ENCODE assay signal across 19 cellular contexts in the genomic region with DNA sequence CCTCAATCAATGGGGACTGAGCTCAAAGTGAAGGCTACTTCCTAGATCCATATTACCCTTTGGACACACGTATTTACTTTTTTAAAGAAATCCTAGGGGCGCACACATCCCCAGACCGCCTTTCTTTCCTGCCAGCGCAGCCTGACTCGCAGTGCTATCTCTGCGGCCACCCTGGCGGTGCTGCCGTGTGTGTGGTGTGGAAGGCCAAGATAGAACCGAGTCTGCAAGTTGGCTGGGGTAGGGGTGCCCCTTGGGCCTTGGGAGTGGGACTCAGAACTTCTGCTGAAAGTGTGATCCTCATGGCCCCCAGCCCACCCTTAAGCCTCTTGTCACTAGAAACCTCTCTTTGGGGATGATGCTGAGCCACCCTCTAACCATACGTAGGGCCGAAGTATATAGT.
DNase-seq lines count a peak whose midpoint lies in the region; ATAC-seq and TF ChIP-seq lines count a peak whose summit lies in the region.
"Had no signal": no experiment of that assay in that cellular context is flagged by ENCODE, and none has a peak within 500 bp of the region (broad histone marks: within the 10 kb centered on the region; RNA-seq: fewer than 3 reads in every experiment).

No MANE protein-coding gene starts in this region.

- H3K27me3 Mint-ChIP-seq in chondrocyte (ENCODE audit: low read depth) = peaks cover 3% of the 10 kb centered on the region
- H3K27me3 Mint-ChIP-seq in progenitor cell of endocrine pancreas = peaks cover 30% of the 10 kb centered on the region
- H3K27me3 Mint-ChIP-seq: B cell had no signal

- no peaks in the 10 kb centered on the region for H3K9me3 ChIP-seq in right cardiac atrium (ENCODE audit: control insufficient read depth, low read length)
- no peaks in the 10 kb centered on the region for H3K9me3 ChIP-seq in right atrium auricular region
- H3K9me3 ChIP-seq: BLaER1 had no signal

- H3K4me3 ChIP-seq in right cardiac atrium (ENCODE audit: low read length) = no peak overlapping the region
- no peak overlapping the region for H3K4me3 ChIP-seq in right atrium auricular region
- H3K4me3 ChIP-seq: BLaER1, GM23338 had no signal

- H3K36me3 Mint-ChIP-seq in chondrocyte (ENCODE audit: low read depth) = no peaks in the 10 kb centered on the region
- H3K36me3 Mint-ChIP-seq in progenitor cell of endocrine pancreas (ENCODE audit: insufficient read depth) = no peaks in the 10 kb centered on the region
- H3K36me3 Mint-ChIP-seq: CD4-positive, CD25-positive, alpha-beta regulatory T cell; CD8-positive, alpha-beta T cell had no signal

- no peak for ATAC-seq in right cardiac atrium
- no peak for ATAC-seq in HG02798 (IDR thresholded peaks at IDR 0.05; ENCODE audit: poor library complexity, unreplicated experiment)
- ATAC-seq: CD8-positive, alpha-beta T cell; GM23338; HCT116 had no signal

- H3K4me1 Mint-ChIP-seq in chondrocyte (ENCODE audit: low read depth) (peaks cover 16% of the 10 kb centered on the region), progenitor cell of endocrine pancreas (ENCODE audit: low read depth) (peaks cover 14% of the 10 kb centered on the region)

- H3K27ac Mint-ChIP-seq in chondrocyte (ENCODE audit: unreplicated experiment) = no peak overlapping the region
- peak overlapping the region; percentile 56 for H3K27ac Mint-ChIP-seq in progenitor cell of endocrine pancreas
- H3K27ac Mint-ChIP-seq: B cell; CD8-positive, alpha-beta T cell; GM23338; H9 had no signal

- no peaks in the 10 kb centered on the region for H3K27me3 ChIP-seq in right cardiac atrium (ENCODE audit: control insufficient read depth, insufficient read depth)
- H3K27me3 ChIP-seq in right atrium auricular region = no peaks in the 10 kb centered on the region
- H3K27me3 ChIP-seq: BLaER1 had no signal

- intact Hi-C loops in right cardiac atrium (cut with DNase I) = no loop called here

- H3K36me3 ChIP-seq in right atrium auricular region = no peaks in the 10 kb centered on the region
- H3K36me3 ChIP-seq: BLaER1 had no signal

- H3K9me3 Mint-ChIP-seq in chondrocyte (ENCODE audit: low read depth) (no peaks in the 10 kb centered on the region), progenitor cell of endocrine pancreas (ENCODE audit: low read depth) (no peaks in the 10 kb centered on the region)
- H3K9me3 Mint-ChIP-seq: CD4-positive, CD25-positive, alpha-beta regulatory T cell; CD8-positive, alpha-beta T cell; GM23338; H9 had no signal

- H3K27ac ChIP-seq in right cardiac atrium (ENCODE audit: low read length) (no peak overlapping the region), right atrium auricular region (no peak overlapping the region)
- H3K27ac ChIP-seq: 22Rv1, BLaER1, C4-2B had no signal

- TF ChIP-seq CTCF in right atrium auricular region (IDR thresholded peaks at IDR 0.05) (no peak), chondrocyte (IDR thresholded peaks at IDR 0.05) (no peak), progenitor cell of endocrine pancreas (IDR thresholded peaks at IDR 0.05; ENCODE audit: unreplicated experiment) (no peak)

- no peaks in the 10 kb centered on the region for H3K4me1 ChIP-seq in right cardiac atrium (ENCODE audit: control insufficient read depth, insufficient read depth, low read length)
- H3K4me1 ChIP-seq in right atrium auricular region = peaks cover 4 to 18% of the 10 kb centered on the region in 2 donors

- DNase-seq in right cardiac atrium (peak in 2 of 3 donors; percentile 6 to 40), right atrium auricular region (ENCODE audit: low spot score) (no peak), chondrocyte (ENCODE audit: low spot score) (peak; percentile 64), progenitor cell of endocrine pancreas (ENCODE audit: low spot score, unreplicated experiment) (no peak), kidney glomerular epithelial cell (lab: John Stamatoyannopoulos, UW) (no peak)
- DNase-seq: CD4-positive, CD25-positive, alpha-beta regulatory T cell; CD8-positive, alpha-beta T cell; DMS 273 treated with DMSO at 0.1 percent for 48 hours; DMS53; DMS79 treated with DMSO at 0.1 percent for 48 hours; GF-D8; H9 had no signal

- H3K4me3 Mint-ChIP-seq in chondrocyte (ENCODE audit: unreplicated experiment) = no peak overlapping the region
- no peak overlapping the region for H3K4me3 Mint-ChIP-seq in progenitor cell of endocrine pancreas (ENCODE audit: low read depth)
- H3K4me3 Mint-ChIP-seq: B cell; CD4-positive, CD25-positive, alpha-beta regulatory T cell; CD8-positive, alpha-beta T cell; GM23338; H9 had no signal

- WGBS in right cardiac atrium = 95% methylated on average over 11 of the region's 11 CpGs

Comparison
In these comparisons a context has a peak if more than half of its experiments do, and no peak if none do; other contexts are left out.
1. DNase-seq: peak in right cardiac atrium (2 of 3) and chondrocyte (single experiment); none in right atrium auricular region (single experiment), progenitor cell of endocrine pancreas (single experiment) and kidney glomerular epithelial cell (single experiment).